Comparison of ENCODE assay signal across 1 cellular context in the genomic region with DNA sequence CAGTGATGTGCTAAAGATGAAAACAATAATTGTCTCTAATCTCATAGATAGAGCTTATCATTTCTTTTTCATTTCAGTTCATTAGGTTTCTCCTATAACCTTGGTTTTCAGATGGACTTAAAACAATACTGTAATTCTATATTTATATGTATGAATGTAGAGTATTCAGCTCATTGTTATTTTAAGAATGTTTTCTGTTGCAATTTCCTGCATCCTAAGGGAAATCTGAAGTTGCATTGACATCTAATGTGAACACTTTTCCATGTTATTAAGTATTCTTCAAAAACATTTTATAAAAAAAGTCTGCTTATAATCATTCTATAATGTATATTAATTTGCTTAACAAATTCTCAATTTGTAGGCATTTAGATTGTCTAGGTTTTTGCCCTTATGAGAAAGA.
A peak's percentile ranks its signal among the peaks of the same experiment; 100 is the strongest.
TF ChIP-seq lines count a peak whose summit lies in the region.

No MANE protein-coding gene starts in this region.

TF ChIP-seq in IMR-90, 13 proteins besides CTCF, POLR2A, EP300 and RAD21 (continued from another document):
- TF ChIP-seq CEBPB (IDR thresholded peaks at IDR 0.05; ENCODE audit: low read depth, low read length) = peak; percentile 70; the same call in 1 of the 2 replicates
- TF ChIP-seq MAFK (IDR thresholded peaks at IDR 0.05; ENCODE audit: low read depth, low read length) = no peak
